ENCODE assay signal across 8 cellular contexts in the genomic region with DNA sequence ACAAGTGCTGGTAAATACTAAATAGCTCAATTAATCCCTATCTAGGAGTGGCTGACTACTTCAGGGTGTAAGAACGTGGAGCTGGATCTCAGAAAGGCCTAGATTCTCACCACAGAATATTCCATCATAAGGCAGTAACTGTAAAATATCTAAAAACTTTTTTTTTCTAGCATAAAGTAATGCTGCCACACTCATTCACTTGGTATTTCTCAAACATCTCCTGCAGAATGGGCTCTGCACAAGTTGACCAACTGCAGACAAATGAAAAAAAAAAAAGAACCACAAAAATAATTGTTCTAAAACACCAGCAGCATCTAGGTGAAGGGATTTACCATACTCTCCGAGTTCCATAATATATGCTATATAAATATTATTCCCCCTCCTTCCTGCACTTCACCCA. TPM values are rescaled to one million over a fixed set of nuclear protein-coding genes. Genes with fewer than 3 reads are reported as not detected.
DNase-seq lines count a peak whose midpoint lies in the region; ATAC-seq and TF ChIP-seq lines count a peak whose summit lies in the region.

No MANE protein-coding gene starts in this region.

- peaks cover 14% of the 10 kb centered on the region for H3K4me1 Mint-ChIP-seq in activated naive CD8-positive, alpha-beta T cell treated with anti-CD3 and anti-CD28 coated beads, Interleukin-2, amount 10 ng/mL, durations not matched to agents 7 days and 5 days
- peaks cover 15% of the 10 kb centered on the region for H3K4me1 Mint-ChIP-seq in activated naive CD8-positive, alpha-beta T cell treated with anti-CD3 and anti-CD28 coated beads, Interleukin-2, amount 50 U/mL, for 24 hours
- H3K4me1 Mint-ChIP-seq in mesothelial cell of epicardium = peaks cover 21% of the 10 kb centered on the region
- peaks cover 7% of the 10 kb centered on the region for H3K4me1 Mint-ChIP-seq in type B pancreatic cell (ENCODE audit: unreplicated experiment)

- peaks cover 4% of the 10 kb centered on the region; the same call in 1 of the 2 replicates for H3K4me1 ChIP-seq in MM.1S (ENCODE audit: low read length)

- no peak overlapping the region for H3K4me2 ChIP-seq in MM.1S (ENCODE audit: low read depth, low read length)

- H3K9me2 ChIP-seq in MM.1S (replicated peaks; ENCODE audit: insufficient read depth, low read length) = no peaks in the 10 kb centered on the region

- no peaks in the 10 kb centered on the region for H3K79me2 ChIP-seq in MM.1S (ENCODE audit: low read length)

- no peak for DNase-seq in activated naive CD8-positive, alpha-beta T cell treated with anti-CD3 and anti-CD28 coated beads, Interleukin-2, amount 10 ng/mL, durations not matched to agents 7 days and 5 days
- no peak for DNase-seq in activated naive CD8-positive, alpha-beta T cell treated with anti-CD3 and anti-CD28 coated beads, Interleukin-2, amount 50 U/mL, for 24 hours
- DNase-seq in brain microvascular endothelial cell = peak; percentile 20
- no peak for DNase-seq in mesothelial cell of epicardium (ENCODE audit: low spot score in 2 of 2, unreplicated experiment in 2 of 2)
- no peak for DNase-seq in type B pancreatic cell (ENCODE audit: extremely low spot score, unreplicated experiment)
- DNase-seq in DMS153 (lab: John Stamatoyannopoulos, UW) = no peak
- DNase-seq in MM.1S = no peak

- in situ Hi-C loops in brain microvascular endothelial cell (cut with HindIII; ENCODE audit: low pct_ligation_motif_present, low sequenced_read_pairs) = no loop called here

- no peak overlapping the region for H2AFZ ChIP-seq in MM.1S (ENCODE audit: low read length)

- H3K27me3 ChIP-seq in brain microvascular endothelial cell (replicated peaks) (no peaks in the 10 kb centered on the region), MM.1S (replicated peaks; ENCODE audit: insufficient read depth, low read length) (no peaks in the 10 kb centered on the region)

- H3K27ac Mint-ChIP-seq in activated naive CD8-positive, alpha-beta T cell treated with anti-CD3 and anti-CD28 coated beads, Interleukin-2, amount 10 ng/mL, durations not matched to agents 7 days and 5 days = no peak overlapping the region
- no peak overlapping the region for H3K27ac Mint-ChIP-seq in activated naive CD8-positive, alpha-beta T cell treated with anti-CD3 and anti-CD28 coated beads, Interleukin-2, amount 50 U/mL, for 24 hours
- H3K27ac Mint-ChIP-seq in mesothelial cell of epicardium = peak overlapping the region; percentile 92
- peak overlapping the region; percentile 79 for H3K27ac Mint-ChIP-seq in type B pancreatic cell

- H3K27me3 Mint-ChIP-seq in activated naive CD8-positive, alpha-beta T cell treated with anti-CD3 and anti-CD28 coated beads, Interleukin-2, amount 10 ng/mL, durations not matched to agents 7 days and 5 days = peaks cover 13% of the 10 kb centered on the region
- no peaks in the 10 kb centered on the region for H3K27me3 Mint-ChIP-seq in activated naive CD8-positive, alpha-beta T cell treated with anti-CD3 and anti-CD28 coated beads, Interleukin-2, amount 50 U/mL, for 24 hours
- peaks cover 5% of the 10 kb centered on the region for H3K27me3 Mint-ChIP-seq in mesothelial cell of epicardium (ENCODE audit: low read depth)
- H3K27me3 Mint-ChIP-seq in type B pancreatic cell = peaks cover 57% of the 10 kb centered on the region

- H3K9me3 ChIP-seq in MM.1S (replicated peaks; ENCODE audit: insufficient read depth, low read length) = no peaks in the 10 kb centered on the region

- no peaks in the 10 kb centered on the region for H3K36me3 ChIP-seq in brain microvascular endothelial cell (replicated peaks)
- no peaks in the 10 kb centered on the region for H3K36me3 ChIP-seq in MM.1S (replicated peaks; ENCODE audit: insufficient read depth, low read length)

- H3K27ac ChIP-seq in brain microvascular endothelial cell = peak overlapping the region; percentile 80
- H3K27ac ChIP-seq in MM.1S (ENCODE audit: low read length) = no peak overlapping the region

- no peak for ATAC-seq in activated naive CD8-positive, alpha-beta T cell treated with anti-CD3 and anti-CD28 coated beads, Interleukin-2, amount 10 ng/mL, durations not matched to agents 7 days and 5 days (ENCODE audit: low read depth)
- ATAC-seq in activated naive CD8-positive, alpha-beta T cell treated with anti-CD3 and anti-CD28 coated beads, Interleukin-2, amount 50 U/mL, for 24 hours = no peak
- ATAC-seq in HG03196 (IDR thresholded peaks at IDR 0.05; ENCODE audit: unreplicated experiment) = no peak

- TF ChIP-seq CTCF in brain microvascular endothelial cell (IDR thresholded peaks at IDR 0.05; ENCODE audit: low read depth, low read length, missing control alignments) (no peak), mesothelial cell of epicardium (IDR thresholded peaks at IDR 0.05; ENCODE audit: unreplicated experiment) (no peak), type B pancreatic cell (conservative IDR thresholded peaks at IDR 0.05) (no peak), MM.1S (IDR thresholded peaks at IDR 0.05; ENCODE audit: low read length) (no peak)

- no peaks in the 10 kb centered on the region for H3K9me3 Mint-ChIP-seq in activated naive CD8-positive, alpha-beta T cell treated with anti-CD3 and anti-CD28 coated beads, Interleukin-2, amount 10 ng/mL, durations not matched to agents 7 days and 5 days
- no peaks in the 10 kb centered on the region for H3K9me3 Mint-ChIP-seq in activated naive CD8-positive, alpha-beta T cell treated with anti-CD3 and anti-CD28 coated beads, Interleukin-2, amount 50 U/mL, for 24 hours
- H3K9me3 Mint-ChIP-seq in mesothelial cell of epicardium (no peaks in the 10 kb centered on the region), type B pancreatic cell (no peaks in the 10 kb centered on the region)

- peak overlapping the region; percentile 76 for H3K4me3 Mint-ChIP-seq in activated naive CD8-positive, alpha-beta T cell treated with anti-CD3 and anti-CD28 coated beads, Interleukin-2, amount 10 ng/mL, durations not matched to agents 7 days and 5 days
- H3K4me3 Mint-ChIP-seq in activated naive CD8-positive, alpha-beta T cell treated with anti-CD3 and anti-CD28 coated beads, Interleukin-2, amount 50 U/mL, for 24 hours = no peak overlapping the region
- H3K4me3 Mint-ChIP-seq in mesothelial cell of epicardium = peak overlapping the region; percentile 77
- H3K4me3 Mint-ChIP-seq in type B pancreatic cell = peak overlapping the region; percentile 93

- no peaks in the 10 kb centered on the region for H4K20me1 ChIP-seq in MM.1S (ENCODE audit: insufficient read depth, low read length)

- H3K36me3 Mint-ChIP-seq in activated naive CD8-positive, alpha-beta T cell treated with anti-CD3 and anti-CD28 coated beads, Interleukin-2, amount 10 ng/mL, durations not matched to agents 7 days and 5 days = no peaks in the 10 kb centered on the region
- H3K36me3 Mint-ChIP-seq in activated naive CD8-positive, alpha-beta T cell treated with anti-CD3 and anti-CD28 coated beads, Interleukin-2, amount 50 U/mL, for 24 hours (ENCODE audit: low read depth) = no peaks in the 10 kb centered on the region
- H3K36me3 Mint-ChIP-seq in mesothelial cell of epicardium (no peaks in the 10 kb centered on the region), type B pancreatic cell (no peaks in the 10 kb centered on the region)

- H3K9ac ChIP-seq in MM.1S (ENCODE audit: low read length) = no peak overlapping the region

- H3K4me3 ChIP-seq in brain microvascular endothelial cell (ENCODE audit: low read depth, low read length) (peak overlapping the region; percentile 62), MM.1S (ENCODE audit: low read length) (no peak overlapping the region)

- peaks cover 8% of the 10 kb centered on the region; the same call in 1 of the 2 replicates for H3F3A ChIP-seq in MM.1S (ENCODE audit: insufficient read depth, low read length)

- POLR2A ChIA-PET in activated naive CD8-positive, alpha-beta T cell treated with anti-CD3 and anti-CD28 coated beads, Interleukin-2, amount 10 ng/mL, durations not matched to agents 7 days and 5 days (lab: Charles Lee) = interaction anchor here (0.7 to 1.6 kb wide), 2 partner anchors 19 to 27 kb away, joined by 5 read pairs; a partner anchor contains a TSS

RNA-seq across cellular contexts. Expression of a gene that starts 9.0 kb away (rescaled TPM):
- not detected for total RNA-seq in activated naive CD8-positive, alpha-beta T cell treated with anti-CD3 and anti-CD28 coated beads, Interleukin-2, amount 10 ng/mL, durations not matched to agents 7 days and 5 days
- total RNA-seq in mesothelial cell of epicardium = not detected in 3 replicates
- total RNA-seq in type B pancreatic cell (ENCODE audit: low replicate concordance) = not detected in 2 replicates

RNA-seq across cellular contexts. Expression of a gene that starts 26.7 kb away (rescaled TPM):
- total RNA-seq in activated naive CD8-positive, alpha-beta T cell treated with anti-CD3 and anti-CD28 coated beads, Interleukin-2, amount 10 ng/mL, durations not matched to agents 7 days and 5 days = 1 to 10 TPM; 1.1 to 1.8 TPM
- total RNA-seq in mesothelial cell of epicardium (not detected in 3 replicates), type B pancreatic cell (ENCODE audit: low replicate concordance) (not detected in 2 replicates)

RNA-seq across cellular contexts. Expression of a gene that starts 46.5 kb away (rescaled TPM):
- total RNA-seq in activated naive CD8-positive, alpha-beta T cell treated with anti-CD3 and anti-CD28 coated beads, Interleukin-2, amount 10 ng/mL, durations not matched to agents 7 days and 5 days = 1 to 10 TPM; 1.3 to 1.6 TPM
- total RNA-seq in mesothelial cell of epicardium (0.18 to 0.20 TPM (median 0.20 TPM) in 3 replicates), type B pancreatic cell (ENCODE audit: low replicate concordance) (1.0 and 2.8 TPM in 2 replicates)

RNA-seq across cellular contexts. Expression of a gene that starts 51.3 kb away (rescaled TPM):
- total RNA-seq in activated naive CD8-positive, alpha-beta T cell treated with anti-CD3 and anti-CD28 coated beads, Interleukin-2, amount 10 ng/mL, durations not matched to agents 7 days and 5 days = 1 to 10 TPM; 6.0 to 7.3 TPM
- total RNA-seq in mesothelial cell of epicardium (0.60 to 0.62 TPM (median 0.61 TPM) in 3 replicates), type B pancreatic cell (ENCODE audit: low replicate concordance) (not detected in 2 replicates)

Comparison
In these comparisons a context has a peak if more than half of its experiments do, and no peak if none do; other contexts are left out.
1. H3K27ac Mint-ChIP-seq: peak in mesothelial cell of epicardium (single experiment) and type B pancreatic cell (single experiment); none in activated naive CD8-positive, alpha-beta T cell treated with anti-CD3 and anti-CD28 coated beads, Interleukin-2, amount 10 ng/mL, durations not matched to agents 7 days and 5 days (single experiment) and activated naive CD8-positive, alpha-beta T cell treated with anti-CD3 and anti-CD28 coated beads, Interleukin-2, amount 50 U/mL, for 24 hours (single experiment).